In the genomic region with DNA sequence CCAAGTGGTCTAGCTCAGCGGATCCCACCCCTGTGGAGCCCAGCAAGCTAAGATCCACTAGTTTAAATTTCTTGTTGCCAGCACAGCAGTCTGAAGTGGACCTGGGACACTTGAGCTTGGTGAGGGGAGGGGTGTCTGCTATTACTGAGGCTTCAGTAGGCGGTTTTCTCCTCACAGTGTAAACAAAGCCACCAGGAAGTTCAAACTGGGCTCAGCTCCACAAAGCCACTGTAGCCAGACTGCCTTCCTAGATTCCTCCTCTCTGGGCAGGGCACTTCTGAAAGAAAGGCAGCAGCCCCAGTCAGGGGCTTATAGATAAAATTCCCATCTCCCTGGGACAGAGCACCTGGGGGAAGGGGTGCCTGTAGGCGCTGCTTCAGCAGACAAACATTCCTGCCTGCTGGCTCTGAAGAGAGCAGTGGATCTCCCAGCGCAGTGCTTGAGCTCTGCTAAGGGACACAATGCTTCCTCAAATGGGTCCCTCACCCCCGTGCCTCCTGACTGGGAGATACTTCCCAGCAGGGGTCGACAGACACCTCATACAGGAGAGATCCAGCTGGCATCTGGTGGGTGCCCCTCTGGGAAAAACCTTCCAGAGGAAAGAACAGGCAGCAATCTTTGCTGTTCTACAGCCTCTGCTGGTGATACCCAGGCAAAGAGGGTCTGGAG, we compare ENCODE assay signal across 7 cellular contexts.
DNase-seq lines count a peak whose midpoint lies in the region; ATAC-seq and TF ChIP-seq lines count a peak whose summit lies in the region.
"Not testable (repeated sequence)": the region's sequence is repeated elsewhere in the genome, so short reads cannot be mapped to it uniquely, and the experiment has no call there.

No MANE protein-coding gene starts in this region.

- not testable (repeated sequence) for H3K36me3 Mint-ChIP-seq in H9 (ENCODE audit: insufficient read depth in 1 of 3, low read depth in 3 of 3)

- H2BK12ac ChIP-seq in H9 (ENCODE audit: insufficient read length, low read depth, low read length) = not testable (repeated sequence)

- not testable (repeated sequence) for H3K4ac ChIP-seq in H9 (ENCODE audit: low read depth, low read length)

- H3K9me3 Mint-ChIP-seq in H9 = not testable (repeated sequence)

- not testable (repeated sequence) for H3K18ac ChIP-seq in H9 (ENCODE audit: insufficient read length, low read depth, low read length)

- H3K79me1 ChIP-seq in H9 (ENCODE audit: insufficient read depth, low read depth, low read length, poor library complexity, severe bottlenecking) = not testable (repeated sequence)

- not testable (repeated sequence) for H3K9ac ChIP-seq in H9 (ENCODE audit: extremely low read depth, insufficient read length, low read length)

- not testable (repeated sequence) for H2BK5ac ChIP-seq in H9 (ENCODE audit: insufficient read length, low read length)

- not testable (repeated sequence) for H4K91ac ChIP-seq in H9 (ENCODE audit: insufficient read length, low read depth, low read length)

- TF ChIP-seq CTCF in H9 (conservative IDR thresholded peaks at IDR 0.05); choroid plexus epithelial cell (conservative IDR thresholded peaks at IDR 0.05; ENCODE audit: low read depth, low read length); left lung (IDR thresholded peaks at IDR 0.05); prostate gland (IDR thresholded peaks at IDR 0.05): not testable (repeated sequence)

- ATAC-seq in left lung = peak; percentile 96

- H3K56ac ChIP-seq in H9 (ENCODE audit: insufficient read length, low read depth, low read length) = not testable (repeated sequence)

- H3K27me3 Mint-ChIP-seq in H9 (ENCODE audit: low read depth) = not testable (repeated sequence)

- not testable (repeated sequence) for TF ChIP-seq POLR2A in prostate gland (IDR thresholded peaks at IDR 0.05)

- not testable (repeated sequence) for H3K79me2 ChIP-seq in H9 (ENCODE audit: insufficient read depth, low read length)

- H2BK15ac ChIP-seq in H9 (ENCODE audit: low read depth, low read length) = not testable (repeated sequence)

- H3K14ac ChIP-seq in H9 (ENCODE audit: insufficient read depth, low read length) = not testable (repeated sequence)

- H3K4me3 ChIP-seq in choroid plexus epithelial cell (ENCODE audit: low read depth, low read length); left lung; prostate gland: not testable (repeated sequence)

- peaks cover 8 to 10% of the 10 kb centered on the region in 2 experiments; a peak in 1 of 4 replicates for H3K4me1 Mint-ChIP-seq in H9

- H3K27ac Mint-ChIP-seq in H9 = peak overlapping the region in 2 of 3 experiments; percentile 64 to 74; a peak in 2 of 7 replicates

- not testable (repeated sequence) for H3K23me2 ChIP-seq in H9 (ENCODE audit: insufficient read length, low read depth, low read length, poor library complexity, severe bottlenecking)

- WGBS in H9 (ENCODE audit: extremely low coverage, insufficient read length, low lambda C conversion rate) = no CpG with 5 or more reads among the region's 6 CpGs
- WGBS in prostate gland = 70% methylated on average over 6 of the region's 6 CpGs

- not testable (repeated sequence) for H4K20me1 ChIP-seq in H9 (ENCODE audit: control insufficient read depth, insufficient read depth, insufficient read length)

- H2AK5ac ChIP-seq in H9 (ENCODE audit: insufficient read length, low read length) = not testable (repeated sequence)

- H2AFZ ChIP-seq in H9 (ENCODE audit: low read length) = not testable (repeated sequence)

- not testable (repeated sequence) for H3K23ac ChIP-seq in H9 (ENCODE audit: insufficient read length, low read depth, low read length)

- H3T11ph ChIP-seq in H9 (ENCODE audit: low read length) = not testable (repeated sequence)

- DNase-seq in DMS153 (lab: John Stamatoyannopoulos, UW) (peak; percentile 68), H9 (peak; percentile 30), NCI-H2029 treated with DMSO at 0.1 percent for 48 hours (lab: John Stamatoyannopoulos, UW) (peak; percentile 72), NCI-H748 (lab: John Stamatoyannopoulos, UW; ENCODE audit: unreplicated experiment) (peak; percentile 54), choroid plexus epithelial cell (ENCODE audit: low read depth) (peak; percentile 9), left lung (peak; percentile 17 to 58), prostate gland (ENCODE audit: low spot score) (peak; percentile 5)

- intact Hi-C loops in left lung (cut with DNase I); prostate gland (cut with DNase I): not testable (repeated sequence)

- H4K8ac ChIP-seq in H9 (replicated peaks; ENCODE audit: insufficient read length, low read depth, low read length) = not testable (repeated sequence)

- H2BK20ac ChIP-seq in H9 (ENCODE audit: low read depth, low read length, poor library complexity, severe bottlenecking) = not testable (repeated sequence)

- not testable (repeated sequence) for H4K5ac ChIP-seq in H9 (ENCODE audit: insufficient read length, low read depth, low read length)

- H2BK120ac ChIP-seq in H9 (ENCODE audit: low read depth, low read length, poor library complexity, severe bottlenecking) = not testable (repeated sequence)

- not testable (repeated sequence) for H3K9me3 ChIP-seq in H9 (ENCODE audit: control insufficient read depth, low read depth, low read length); left lung; prostate gland

- not testable (repeated sequence) for H3K4me3 Mint-ChIP-seq in H9

- not testable (repeated sequence) for H3K4me2 ChIP-seq in H9 (ENCODE audit: insufficient read depth, insufficient read length, low read length)

- not testable (repeated sequence) for H3K4me1 ChIP-seq in H9 (ENCODE audit: insufficient read depth, low read length); left lung; prostate gland (replicated peaks)

- not testable (repeated sequence) for H3K36me3 ChIP-seq in left lung, prostate gland

- not testable (repeated sequence) for H3K27me3 ChIP-seq in H9 (ENCODE audit: insufficient read depth, low read length); left lung; prostate gland (replicated peaks; ENCODE audit: insufficient read depth)

- not testable (repeated sequence) for H3K27ac ChIP-seq in H9 (ENCODE audit: insufficient read length, low read depth, low read length); prostate gland
- H3K27ac ChIP-seq in left lung = peak overlapping the region in 1 of 2 donors; percentile 8

Comparison
In these comparisons a context has a peak if more than half of its experiments do, and no peak if none do; other contexts are left out.
1. DNase-seq: peak in every context shown above with its lines; median percentile 72 in NCI-H2029 treated with DMSO at 0.1 percent for 48 hours; 68 in DMS153; 54 in NCI-H748; 38 in left lung; 30 in H9; 9 in choroid plexus epithelial cell; 5 in prostate gland.